In genomic region chr2:25215232-25215631, GRCh38 we compare ENCODE assay signal across 13 cellular contexts. TPM values are rescaled to one million over a fixed set of nuclear protein-coding genes. Genes with fewer than 3 reads are reported as not detected.
A peak's percentile ranks its signal among the peaks of the same experiment; 100 is the strongest.
DNase-seq lines count a peak whose midpoint lies in the region; ATAC-seq, FAIRE-seq and TF ChIP-seq lines count a peak whose summit lies in the region.
"Had no signal": no experiment of that assay in that cellular context is flagged by ENCODE, and none has a peak within 500 bp of the region (broad histone marks: within the 10 kb centered on the region; RNA-seq: fewer than 3 reads in every experiment).

No MANE protein-coding gene starts in this region.

- no peaks in the 10 kb centered on the region for H3K79me1 ChIP-seq in mesenchymal stem cell (replicated peaks; ENCODE audit: low read length, poor library complexity, severe bottlenecking)

- no peak for DNase-seq in activated T-cell treated with anti-CD3 and anti-CD28 coated beads, Interleukin-2, amount 50 U/mL, for 72 hours
- DNase-seq in activated T-cell treated with anti-CD3 and anti-CD28 coated beads, Interleukin-2, amount 50 U/mL, for 48 hours = no peak
- DNase-seq in GM12878 (ENCODE audit: low read depth, low spot score) (no peak), mesenchymal stem cell (no peak), transverse colon (no peak), NCI-H2081 treated with DMSO at 0.1 percent for 48 hours (lab: John Stamatoyannopoulos, UW) (no peak), DMS 273 (lab: John Stamatoyannopoulos, UW; ENCODE audit: unreplicated experiment) (no peak)
- DNase-seq: foreskin keratinocyte, HCEC 1CT had no signal

- H4K91ac ChIP-seq in mesenchymal stem cell (ENCODE audit: low read length) = no peak overlapping the region

- in situ Hi-C loops in GM12878 (cut with MboI) (no loop called here), transverse colon (cut with MboI; ENCODE audit: low pct_ligation_motif_present in 1 of 4, low pct_unique_long_range_greater_than_20kb in 1 of 4, low sequenced_read_pairs in 3 of 4) (no loop called here)

- peak overlapping the region; percentile 82 for H4K8ac ChIP-seq in mesenchymal stem cell (ENCODE audit: low read length)

- no peak overlapping the region for H2BK15ac ChIP-seq in mesenchymal stem cell (ENCODE audit: low read depth, poor library complexity, severe bottlenecking)

- POLR2A ChIA-PET in GM12878 (lab: Charles Lee) = interaction anchor here (1.3 to 2.3 kb wide), 2 partner anchors 12 to 147 kb away, joined by 6 to 9 read pairs; no protein-coding TSS in a partner anchor

- TF ChIP-seq CTCF in GM12878 (IDR thresholded peaks at IDR 0.05 in 2 of 3, conservative IDR thresholded peaks at IDR 0.05 in 1 of 3; ENCODE audit: control insufficient read depth in 2 of 3, extremely low read depth in 1 of 3, insufficient read depth in 1 of 3, low read depth in 3 of 3, low read length in 3 of 3) = no peak
- no peak for TF ChIP-seq CTCF in transverse colon (IDR thresholded peaks at IDR 0.05)

- peak overlapping the region; percentile 47 to 81 for H3K4ac ChIP-seq in mesenchymal stem cell (ENCODE audit: low read depth in 1 of 2, low read length in 2 of 2)

- H3K9me3 ChIP-seq in GM12878 (replicated peaks; ENCODE audit: control insufficient read depth, insufficient read depth, low read length) (no peaks in the 10 kb centered on the region), mesenchymal stem cell (ENCODE audit: control insufficient read depth, low read length) (no peaks in the 10 kb centered on the region), transverse colon (no peaks in the 10 kb centered on the region)

- 97% methylated on average over 5 of the region's 5 CpGs for WGBS in GM12878 (ENCODE audit: insufficient coverage, insufficient replicate concordance, low lambda C conversion rate, missing lambda C conversion rate)
- 77% methylated on average over 4 of the region's 5 CpGs for WGBS in mesenchymal stem cell
- WGBS in transverse colon (ENCODE audit: low coverage in 1 of 2), 2 donors = 74% methylated on average over 5 of the region's 5 CpGs; no CpG with 5 or more reads in 1 of the 2 donors

- no peaks in the 10 kb centered on the region for H3K9me3 Mint-ChIP-seq in activated T-cell treated with anti-CD3 and anti-CD28 coated beads, Interleukin-2, amount 50 U/mL, for 72 hours
- H3K9me3 Mint-ChIP-seq: activated naive CD4-positive, alpha-beta T cell treated with anti-CD3 and anti-CD28 coated beads, Interleukin-2, amount 50 U/mL, for 72 hours had no signal

- intact Hi-C loops in GM12878 (cut with micrococcal nuclease; ENCODE audit: unreplicated experiment) = loop anchor here (10.0 kb wide), 1 partner anchor 350 kb away; no protein-coding TSS in a partner anchor
- intact Hi-C loops in transverse colon (cut with DNase I; ENCODE audit: low total_unique reads) = no loop called here

- H3K27ac Mint-ChIP-seq in activated T-cell treated with anti-CD3 and anti-CD28 coated beads, Interleukin-2, amount 50 U/mL, for 72 hours = peak overlapping the region; percentile 50

- no peak overlapping the region for H3K23ac ChIP-seq in mesenchymal stem cell (ENCODE audit: low read length in 2 of 2)

- no peak for FAIRE-seq in GM12878 (lab: Jason Lieb, UNC)
- FAIRE-seq: K562 had no signal

- H3K36me3 Mint-ChIP-seq in activated T-cell treated with anti-CD3 and anti-CD28 coated beads, Interleukin-2, amount 50 U/mL, for 72 hours (ENCODE audit: insufficient read depth in 2 of 2) = no peaks in the 10 kb centered on the region
- H3K36me3 Mint-ChIP-seq: activated naive CD4-positive, alpha-beta T cell treated with anti-CD3 and anti-CD28 coated beads, Interleukin-2, amount 50 U/mL, for 72 hours had no signal

- TF ChIP-seq EP300 in GM12878 (IDR thresholded peaks at IDR 0.05; ENCODE audit: borderline replicate concordance in 1 of 2, control insufficient read depth in 1 of 2, low read depth in 2 of 2, low read length in 2 of 2) = no peak
- TF ChIP-seq EP300 in transverse colon (IDR thresholded peaks at IDR 0.05; ENCODE audit: low read depth) = no peak

- H3K4me3 ChIP-seq in GM12878 (no peak overlapping the region), mesenchymal stem cell (ENCODE audit: insufficient read depth in 1 of 2, low read depth in 1 of 2, low read length in 2 of 2) (peak overlapping the region in 1 of 2 experiments; percentile 79), transverse colon (no peak overlapping the region)
- H3K4me3 ChIP-seq: K562 had no signal

- no peak overlapping the region for H2BK120ac ChIP-seq in mesenchymal stem cell (ENCODE audit: low read depth, low read length)

- RAD21 ChIA-PET in GM12878 (lab: Charles Lee; ENCODE audit: unreplicated experiment) = interaction anchor here (1.2 to 1.6 kb wide), 2 partner anchors 10 to 49 kb away, joined by 3 to 4 read pairs; no protein-coding TSS in a partner anchor

- no peak for ATAC-seq in activated T-cell treated with anti-CD3 and anti-CD28 coated beads, Interleukin-2, amount 50 U/mL, for 72 hours (replicated peaks in 1 of 2)
- ATAC-seq in GM12878 (peak; percentile 16; the same call in 2 of the 3 replicates), HG02885 (IDR thresholded peaks at IDR 0.05; ENCODE audit: poor library complexity, unreplicated experiment) (no peak)
- ATAC-seq: K562 had no signal

- H3K18ac ChIP-seq in mesenchymal stem cell (ENCODE audit: low read depth in 1 of 2, low read length in 2 of 2) = peak overlapping the region in 1 of 2 experiments; percentile 45

- H2AFZ ChIP-seq in GM12878 (ENCODE audit: control insufficient read depth, low read depth, low read length) (peak overlapping the region; percentile 74), mesenchymal stem cell (ENCODE audit: low read depth, low read length) (peak overlapping the region; percentile 74)

- no peak overlapping the region for H3K27ac ChIP-seq in GM12878 (ENCODE audit: control insufficient read depth, insufficient read depth)
- H3K27ac ChIP-seq in mesenchymal stem cell (ENCODE audit: low read length, poor library complexity, severe bottlenecking) = no peak overlapping the region
- peak overlapping the region; percentile 72 to 84 (median 78) for H3K27ac ChIP-seq in transverse colon
- H3K27ac ChIP-seq: foreskin keratinocyte had no signal

- no peaks in the 10 kb centered on the region for H3K79me2 ChIP-seq in GM12878 (ENCODE audit: control insufficient read depth, insufficient read depth, low read length)

- H4K20me1 ChIP-seq in GM12878 (ENCODE audit: control insufficient read depth, insufficient read depth) = no peaks in the 10 kb centered on the region

- peak overlapping the region; percentile 21 for H2AK5ac ChIP-seq in mesenchymal stem cell (ENCODE audit: low read length, severe bottlenecking)

- H3K9ac ChIP-seq in GM12878 (ENCODE audit: control insufficient read depth, insufficient read depth, low read length) (no peak overlapping the region), mesenchymal stem cell (ENCODE audit: low read length) (peak overlapping the region; percentile 88)

- H3K14ac ChIP-seq in mesenchymal stem cell (ENCODE audit: low read length in 2 of 2) = no peak overlapping the region

- H2BK12ac ChIP-seq in mesenchymal stem cell (ENCODE audit: low read length in 2 of 2) = no peak overlapping the region

- H3K4me1 ChIP-seq in GM12878 (ENCODE audit: control insufficient read depth, insufficient read depth, low read length) (peaks cover 7% of the 10 kb centered on the region), mesenchymal stem cell (ENCODE audit: control insufficient read depth, insufficient read depth, low read depth, low read length) (peaks cover 6% of the 10 kb centered on the region), transverse colon (peaks cover 0 to 10% (median 7%) of the 10 kb centered on the region in 4 donors)

- H3K4me2 ChIP-seq in GM12878 (ENCODE audit: control insufficient read depth, insufficient read depth) = peak overlapping the region; percentile 81; the same call in 1 of the 2 replicates
- H3K4me2 ChIP-seq in mesenchymal stem cell (ENCODE audit: low read length, poor library complexity, severe bottlenecking) = no peak overlapping the region

- TF ChIP-seq POLR2A in GM12878 (IDR thresholded peaks at IDR 0.05; ENCODE audit: low read depth, low read length) = no peak
- no peak for TF ChIP-seq POLR2A in transverse colon (IDR thresholded peaks at IDR 0.05)

- H2BK5ac ChIP-seq in mesenchymal stem cell (ENCODE audit: low read depth, low read length, poor library complexity, severe bottlenecking) = no peak overlapping the region

- TF ChIP-seq RAD21 in GM12878 (IDR thresholded peaks at IDR 0.05; ENCODE audit: insufficient read depth, low read depth, low read length) = no peak

- CTCF ChIA-PET in GM12878 (lab: Yijun Ruan, JAX) = interaction anchor here (0.6 to 1.3 kb wide), 2 partner anchors 13 to 189 kb away, joined by 4 read pairs; no protein-coding TSS in a partner anchor

- BruUV-seq in GM12878 (replicated peaks; lab: Mats Ljungman, UMichigan) = no TSS peak

- H3K36me3 ChIP-seq in GM12878 (ENCODE audit: control insufficient read depth in 2 of 2, insufficient read depth in 2 of 2, low read length in 1 of 2) (no peaks in the 10 kb centered on the region), mesenchymal stem cell (ENCODE audit: control insufficient read depth in 1 of 2, insufficient read depth in 2 of 2, low read depth in 1 of 2, low read length in 2 of 2) (no peaks in the 10 kb centered on the region), transverse colon (no peaks in the 10 kb centered on the region)

- SMC1A ChIA-PET in GM12878 (lab: Charles Lee; ENCODE audit: uncharacterized antibody, unreplicated experiment) = interaction anchor here (1.4 kb wide), 1 partner anchor 12 kb away, joined by 3 read pairs; no protein-coding TSS in a partner anchor

- peaks cover 12% of the 10 kb centered on the region for H3K4me1 Mint-ChIP-seq in activated T-cell treated with anti-CD3 and anti-CD28 coated beads, Interleukin-2, amount 50 U/mL, for 72 hours (ENCODE audit: low read depth)

- H3K27me3 Mint-ChIP-seq in activated T-cell treated with anti-CD3 and anti-CD28 coated beads, Interleukin-2, amount 50 U/mL, for 72 hours (ENCODE audit: low read depth) = no peaks in the 10 kb centered on the region

- H3K27me3 ChIP-seq in GM12878 (replicated peaks in 1 of 2; ENCODE audit: control insufficient read depth in 2 of 2, insufficient read depth in 2 of 2, low read length in 1 of 2) = no peaks in the 10 kb centered on the region
- no peaks in the 10 kb centered on the region for H3K27me3 ChIP-seq in mesenchymal stem cell (ENCODE audit: control insufficient read depth in 1 of 2, insufficient read depth in 1 of 2, low read length in 2 of 2)
- no peaks in the 10 kb centered on the region for H3K27me3 ChIP-seq in transverse colon
- H3K27me3 ChIP-seq: foreskin keratinocyte had no signal

- peak overlapping the region; percentile 76 to 84 for H3K4me3 Mint-ChIP-seq in activated T-cell treated with anti-CD3 and anti-CD28 coated beads, Interleukin-2, amount 50 U/mL, for 72 hours

RNA-seq across cellular contexts. Expression of gene POMC, which starts 46.9 kb away (rescaled TPM):
- 10 to 100 TPM in 1 of 2 donors, 1 to 10 TPM in 1; 8.0 to 12.5 TPM for total RNA-seq in activated T-cell treated with anti-CD3 and anti-CD28 coated beads, Interleukin-2, amount 50 U/mL, for 72 hours
- not detected in 2 replicates for total RNA-seq in GM12878 (2013; cell fraction: nucleolus; rRNA removed)
- total RNA-seq in GM12878 (2014; rRNA removed) (10.3 and 14.7 TPM in 2 replicates), GM12878 (2014; rRNA removed; fragmentation: Illumina TruSeq; extraction: Trizol) (1.0 and 1.3 TPM in 2 replicates), GM12878 (2021) (6.2 and 6.8 TPM in 2 replicates), transverse colon (1 to 10 TPM in 2 of 4 donors, not detected in 2; 7.9 to 9.0 TPM)
- polyA plus RNA-seq in GM12878 (2011; ENCODE audit: low read depth) = 1.3 TPM
- polyA plus RNA-seq in GM12878 (2011; rRNA removed) (0.05 TPM in 1 of 2 replicates, not detected in the other), GM12878 (2014; fragmentation: Illumina TruSeq; extraction: Trizol) (0.15 TPM in 1 of 2 replicates, not detected in the other), GM12878 (2014; fragmentation: Nextera tagmentation; extraction: Ambion mirVana) (under 1 TPM in 1 of 2 experiments, not detected in 1; 0.11 TPM), GM12878 (2014; rRNA removed) (11.9 and 12.7 TPM in 2 replicates), GM12878 (2016; fragmentation: Nextera tagmentation; extraction: Ambion mirVana) (10 to 100 TPM; 11.0 to 11.7 TPM)
- polyA plus RNA-seq in GM12878 (2011; cell fraction: cytosol; rRNA removed) = 0.19 and 0.30 TPM in 2 replicates
- polyA plus RNA-seq in GM12878 (2011; cell fraction: nucleus; rRNA removed) = 0.15 and 0.25 TPM in 2 replicates
- 5.3 and 5.4 TPM in 2 replicates for polyA plus RNA-seq in GM12878 (2012)
- not detected in 2 replicates for polyA minus RNA-seq in GM12878 (2011; rRNA and poly(A)+ RNA removed)
- not detected in 2 replicates for polyA minus RNA-seq in GM12878 (2011; cell fraction: cytosol; rRNA and poly(A)+ RNA removed)
- not detected in 2 replicates for polyA minus RNA-seq in GM12878 (2011; cell fraction: nucleus; rRNA and poly(A)+ RNA removed)
- polyA plus RNA-seq in mesenchymal stem cell (2013, experiment 1 of 2) = not detected
- polyA plus RNA-seq in mesenchymal stem cell (2013, experiment 2 of 2) = not detected
- total RNA-seq: K562, NCI-H460 had no signal
- polyA plus RNA-seq: K562 had no signal

Comparison
In these comparisons a context has a peak if more than half of its experiments do, and no peak if none do; other contexts are left out.
1. H3K27ac ChIP-seq: peak in transverse colon (4 of 4); none in GM12878 (single experiment) and mesenchymal stem cell (single experiment).